In the genomic region with DNA sequence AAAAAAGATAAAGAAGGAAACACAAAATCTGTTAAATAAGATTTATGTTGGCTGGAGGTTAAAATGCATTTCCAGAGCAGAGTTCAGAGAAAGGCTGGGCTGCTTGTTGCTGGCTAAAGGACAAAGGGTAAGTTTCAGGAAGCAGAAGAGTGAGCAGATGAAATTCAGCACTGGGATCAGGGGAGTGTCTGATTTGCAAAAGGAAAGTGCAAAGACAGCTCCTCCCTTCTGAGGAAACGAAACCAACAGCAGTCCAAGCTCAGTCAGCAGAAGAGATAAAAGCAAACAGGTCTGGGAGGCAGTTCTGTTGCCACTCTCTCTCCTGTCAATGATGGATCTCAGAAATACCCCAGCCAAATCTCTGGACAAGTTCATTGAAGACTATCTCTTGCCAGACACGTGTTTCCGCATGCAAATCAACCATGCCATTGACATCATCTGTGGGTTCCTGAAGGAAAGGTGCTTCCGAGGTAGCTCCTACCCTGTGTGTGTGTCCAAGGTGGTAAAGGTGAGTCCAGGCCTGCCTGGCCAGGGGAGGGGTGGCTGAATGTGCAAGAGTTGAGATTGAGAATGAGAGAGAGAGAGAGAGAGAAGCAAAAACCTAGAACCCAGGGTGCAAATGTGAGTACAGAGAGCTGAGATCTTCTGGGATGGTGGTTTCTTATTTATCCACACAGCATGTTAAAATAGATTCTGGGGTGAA, we compare ENCODE assay signal across 8 cellular contexts. TPM values are rescaled to one million over a fixed set of nuclear protein-coding genes. Genes with fewer than 3 reads are reported as not detected.
DNase-seq lines count a peak whose midpoint lies in the region; ATAC-seq lines count a peak whose summit lies in the region.

A gene (plus strand): TSS at position 251 of the 703 bp plus-strand sequence. CDS start 78 bp downstream, at position 329.

- DNase-seq in AG08395 (ENCODE audit: low spot score) (peak; percentile 41), NCI-H2196 treated with DMSO at 0.1 percent for 48 hours (lab: John Stamatoyannopoulos, UW; ENCODE audit: unreplicated experiment) (peak; percentile 50), glomerular endothelial cell (ENCODE audit: extremely low read depth, low read depth, low spot score) (no peak), posterior vena cava (ENCODE audit: low spot score) (no peak), NCI-H187 treated with DMSO at 0.1 percent for 48 hours (lab: John Stamatoyannopoulos, UW) (no peak)
- DNase-seq in activated T-helper 1 cell treated with anti-CD3 and anti-CD28 coated beads, Interleukin-12 subunit alpha, Interleukin-12 subunit beta, Interleukin-2, Interleukin-4 antibody, amounts not matched to agents 30 ng/mL and 10 ng/mL and 1 ng/mL, durations not matched to agents 14 hours and 24 hours and 36 hours (ENCODE audit: low spot score) = peak; percentile 49

- H3K27me3 Mint-ChIP-seq in activated T-helper 1 cell treated with anti-CD3 and anti-CD28 coated beads, Interleukin-12 subunit alpha, Interleukin-12 subunit beta, Interleukin-2, Interleukin-4 antibody, amounts not matched to agents 30 ng/mL and 10 ng/mL and 1 ng/mL, durations not matched to agents 14 hours and 24 hours and 36 hours (ENCODE audit: insufficient read depth) = no peaks in the 10 kb centered on the region

- peak within 1 kb of the TSS; percentile 95 for H3K4me3 Mint-ChIP-seq in activated T-helper 1 cell treated with anti-CD3 and anti-CD28 coated beads, Interleukin-12 subunit alpha, Interleukin-12 subunit beta, Interleukin-2, Interleukin-4 antibody, amounts not matched to agents 30 ng/mL and 10 ng/mL and 1 ng/mL, durations not matched to agents 14 hours and 24 hours and 36 hours

- intact Hi-C loops in activated T-helper 1 cell treated with anti-CD3 and anti-CD28 coated beads, Interleukin-12 subunit alpha, Interleukin-12 subunit beta, Interleukin-2, Interleukin-4 antibody, amounts not matched to agents 30 ng/mL and 10 ng/mL and 1 ng/mL, durations not matched to agents 14 hours and 24 hours and 36 hours (cut with micrococcal nuclease) = loop anchor here (1.0 kb wide), 3 partner anchors 8 to 71 kb away; a partner anchor contains a TSS
- intact Hi-C loops in posterior vena cava (cut with DNase I) = no loop called here

- ATAC-seq in GM18502 (IDR thresholded peaks at IDR 0.05; ENCODE audit: poor library complexity, unreplicated experiment) (peak; percentile 75), HG02870 (IDR thresholded peaks at IDR 0.05; ENCODE audit: unreplicated experiment) (peak; percentile 65)

- H3K4me1 Mint-ChIP-seq in activated T-helper 1 cell treated with anti-CD3 and anti-CD28 coated beads, Interleukin-12 subunit alpha, Interleukin-12 subunit beta, Interleukin-2, Interleukin-4 antibody, amounts not matched to agents 30 ng/mL and 10 ng/mL and 1 ng/mL, durations not matched to agents 14 hours and 24 hours and 36 hours (ENCODE audit: low read depth) = peaks cover 93% of the 10 kb centered on the region

- H3K27ac Mint-ChIP-seq in activated T-helper 1 cell treated with anti-CD3 and anti-CD28 coated beads, Interleukin-12 subunit alpha, Interleukin-12 subunit beta, Interleukin-2, Interleukin-4 antibody, amounts not matched to agents 30 ng/mL and 10 ng/mL and 1 ng/mL, durations not matched to agents 14 hours and 24 hours and 36 hours = peak within 1 kb of the TSS; percentile 95

- H3K36me3 Mint-ChIP-seq in activated T-helper 1 cell treated with anti-CD3 and anti-CD28 coated beads, Interleukin-12 subunit alpha, Interleukin-12 subunit beta, Interleukin-2, Interleukin-4 antibody, amounts not matched to agents 30 ng/mL and 10 ng/mL and 1 ng/mL, durations not matched to agents 14 hours and 24 hours and 36 hours (ENCODE audit: low read depth) = peaks cover 34% of the 10 kb centered on the region

- peaks cover 4% of the 10 kb centered on the region for H3K9me3 Mint-ChIP-seq in activated T-helper 1 cell treated with anti-CD3 and anti-CD28 coated beads, Interleukin-12 subunit alpha, Interleukin-12 subunit beta, Interleukin-2, Interleukin-4 antibody, amounts not matched to agents 30 ng/mL and 10 ng/mL and 1 ng/mL, durations not matched to agents 14 hours and 24 hours and 36 hours

RNA-seq across cellular contexts. Expression of the gene that starts here (rescaled TPM):
- total RNA-seq in activated T-helper 1 cell treated with anti-CD3 and anti-CD28 coated beads, Interleukin-12 subunit alpha, Interleukin-12 subunit beta, Interleukin-2, Interleukin-4 antibody, amounts not matched to agents 30 ng/mL and 10 ng/mL and 1 ng/mL, durations not matched to agents 14 hours and 24 hours and 36 hours = 24.2 and 29.2 TPM in 2 replicates
- total RNA-seq in glomerular endothelial cell (10.9 and 43.6 TPM in 2 replicates), posterior vena cava (10 to 100 TPM; 10.1 to 17.3 TPM)

Comparison
In these comparisons a context has a peak if more than half of its experiments do, and no peak if none do; other contexts are left out.
1. DNase-seq: peak in AG08395 (single experiment), NCI-H2196 treated with DMSO at 0.1 percent for 48 hours (single experiment) and activated T-helper 1 cell treated with anti-CD3 and anti-CD28 coated beads, Interleukin-12 subunit alpha, Interleukin-12 subunit beta, Interleukin-2, Interleukin-4 antibody, amounts not matched to agents 30 ng/mL and 10 ng/mL and 1 ng/mL, durations not matched to agents 14 hours and 24 hours and 36 hours (single experiment); none in glomerular endothelial cell (single experiment), posterior vena cava (single experiment) and NCI-H187 treated with DMSO at 0.1 percent for 48 hours (single experiment).